ENCODE assay signal across 23 cellular contexts in genomic region chr2:10217499-10217861, GRCh38.
DNase-seq lines count a peak whose midpoint lies in the region; ATAC-seq, FAIRE-seq and TF ChIP-seq lines count a peak whose summit lies in the region.
"Had no signal": no experiment of that assay in that cellular context is flagged by ENCODE, and none has a peak within 500 bp of the region (broad histone marks: within the 10 kb centered on the region; RNA-seq: fewer than 3 reads in every experiment).

No MANE protein-coding gene starts in this region.

- H3K9me3 Mint-ChIP-seq in natural killer cell treated with Interleukin-12 subunit alpha and Interleukin-12 subunit beta and Interleukin-15 and Interleukin-18, amount 100 ng/mL, for 72 hours, result no peaks in the 10 kb centered on the region
- no peaks in the 10 kb centered on the region for H3K9me3 Mint-ChIP-seq in natural killer cell
- no peaks in the 10 kb centered on the region for H3K9me3 Mint-ChIP-seq in astrocyte (ENCODE audit: unreplicated experiment)
- H3K9me3 Mint-ChIP-seq in activated T-helper 1 cell treated with anti-CD3 and anti-CD28 coated beads, Interleukin-12 subunit alpha, Interleukin-12 subunit beta, Interleukin-2, Interleukin-4 antibody, amounts not matched to agents 30 ng/mL and 10 ng/mL and 1 ng/mL, durations not matched to agents 14 hours and 24 hours and 36 hours, result no peaks in the 10 kb centered on the region
- H3K9me3 Mint-ChIP-seq: CD8-positive, alpha-beta memory T cell had no signal

- H3K27ac Mint-ChIP-seq in natural killer cell treated with Interleukin-12 subunit alpha and Interleukin-12 subunit beta and Interleukin-15 and Interleukin-18, amount 100 ng/mL, for 72 hours, result no peak overlapping the region
- H3K27ac Mint-ChIP-seq in natural killer cell (no peak overlapping the region), astrocyte (ENCODE audit: unreplicated experiment) (no peak overlapping the region)
- H3K27ac Mint-ChIP-seq in activated T-helper 1 cell treated with anti-CD3 and anti-CD28 coated beads, Interleukin-12 subunit alpha, Interleukin-12 subunit beta, Interleukin-2, Interleukin-4 antibody, amounts not matched to agents 30 ng/mL and 10 ng/mL and 1 ng/mL, durations not matched to agents 14 hours and 24 hours and 36 hours, result no peak overlapping the region
- H3K27ac Mint-ChIP-seq: CD8-positive, alpha-beta memory T cell had no signal

- H4K91ac ChIP-seq in neuronal stem cell (ENCODE audit: low read depth, low read length, poor library complexity), result no peak overlapping the region

- no peak overlapping the region for H2BK15ac ChIP-seq in neuronal stem cell (ENCODE audit: low read length)

- H3K4me2 ChIP-seq in astrocyte (ENCODE audit: low read length) (peak overlapping the region; percentile 61), neuronal stem cell (ENCODE audit: insufficient read depth, low read length, poor library complexity, severe bottlenecking) (no peak overlapping the region)

- H3K27me3 Mint-ChIP-seq in natural killer cell treated with Interleukin-12 subunit alpha and Interleukin-12 subunit beta and Interleukin-15 and Interleukin-18, amount 100 ng/mL, for 72 hours, result peaks cover 0 to 8% of the 10 kb centered on the region in 2 donors
- H3K27me3 Mint-ChIP-seq in natural killer cell (ENCODE audit: low read depth in 2 of 2) (peaks cover 0 to 6% of the 10 kb centered on the region in 2 donors), astrocyte (ENCODE audit: low read depth, unreplicated experiment) (peaks cover 24% of the 10 kb centered on the region)
- H3K27me3 Mint-ChIP-seq in activated T-helper 1 cell treated with anti-CD3 and anti-CD28 coated beads, Interleukin-12 subunit alpha, Interleukin-12 subunit beta, Interleukin-2, Interleukin-4 antibody, amounts not matched to agents 30 ng/mL and 10 ng/mL and 1 ng/mL, durations not matched to agents 14 hours and 24 hours and 36 hours (ENCODE audit: insufficient read depth), result no peaks in the 10 kb centered on the region

- peak overlapping the region; percentile 40 for H2BK5ac ChIP-seq in neuronal stem cell (ENCODE audit: low read length)

- H2BK120ac ChIP-seq in neuronal stem cell (ENCODE audit: low read depth, low read length), result no peak overlapping the region

- H3K23ac ChIP-seq in neuronal stem cell (ENCODE audit: low read depth, low read length, poor library complexity), result no peak overlapping the region

- H3K9ac ChIP-seq in astrocyte (ENCODE audit: low read length) (no peak overlapping the region), neuronal stem cell (ENCODE audit: low read depth, low read length, poor library complexity) (peak overlapping the region; percentile 27)

- H3K79me1 ChIP-seq in neuronal stem cell (ENCODE audit: low read depth, low read length), result no peaks in the 10 kb centered on the region

- peak; percentile 28 for DNase-seq in natural killer cell treated with Interleukin-12 subunit alpha and Interleukin-12 subunit beta and Interleukin-15 and Interleukin-18, amount 100 ng/mL, for 72 hours (ENCODE audit: low spot score)
- DNase-seq in natural killer cell (no peak), astrocyte (ENCODE audit: low read depth) (no peak), neuronal stem cell (ENCODE audit: low spot score) (no peak), KBM-7 (no peak)
- DNase-seq in activated T-helper 1 cell treated with anti-CD3 and anti-CD28 coated beads, Interleukin-12 subunit alpha, Interleukin-12 subunit beta, Interleukin-2, Interleukin-4 antibody, amounts not matched to agents 30 ng/mL and 10 ng/mL and 1 ng/mL, durations not matched to agents 14 hours and 24 hours and 36 hours (ENCODE audit: low spot score), result no peak
- DNase-seq in stimulated activated naive CD4-positive, alpha-beta T cell (lab: John Stamatoyannopoulos, UW), result no peak
- DNase-seq: Calu3; CD8-positive, alpha-beta memory T cell; DMS153; GOT3; MG63; NCI-H1417; NCI-H1694 treated with DMSO at 0.1 percent for 48 hours; NCI-H446 treated with DMSO at 0.1 percent for 48 hours; NCI-H526 treated with DMSO at 0.1 percent for 48 hours; SHP77 had no signal

- no peak overlapping the region for H3K4ac ChIP-seq in neuronal stem cell (ENCODE audit: low read length)

- FAIRE-seq in astrocyte (lab: Jason Lieb, UNC), result no peak
- FAIRE-seq: A204.1, G401.6, GM18507, GM19239 had no signal

- no peak overlapping the region for H4K8ac ChIP-seq in neuronal stem cell (ENCODE audit: low read depth, low read length)

- H2BK12ac ChIP-seq in neuronal stem cell (ENCODE audit: low read length), result no peak overlapping the region

- no peak overlapping the region for H3K4me3 ChIP-seq in astrocyte (ENCODE audit: insufficient read depth, low read depth, low read length)
- no peak overlapping the region for H3K4me3 ChIP-seq in neuronal stem cell (ENCODE audit: low read length in 2 of 2)
- H3K4me3 ChIP-seq: MG63 had no signal

- H3K27me3 ChIP-seq in astrocyte (ENCODE audit: insufficient read depth, low read length), result peaks cover 3% of the 10 kb centered on the region
- H3K27me3 ChIP-seq in neuronal stem cell (ENCODE audit: control insufficient read depth in 3 of 3, insufficient read depth in 3 of 3, low read depth in 1 of 3, low read length in 3 of 3), result no peaks in the 10 kb centered on the region
- H3K27me3 ChIP-seq: MG63 had no signal

- no peak for TF ChIP-seq CTCF in natural killer cell (IDR thresholded peaks at IDR 0.05)
- TF ChIP-seq CTCF in astrocyte (IDR thresholded peaks at IDR 0.05; ENCODE audit: insufficient read depth, low read depth, low read length), result no peak

- no peak for ATAC-seq in natural killer cell treated with Interleukin-12 subunit alpha and Interleukin-12 subunit beta and Interleukin-15 and Interleukin-18, amount 100 ng/mL, for 72 hours
- no peak for ATAC-seq in natural killer cell

- no peak overlapping the region for H3K14ac ChIP-seq in neuronal stem cell (ENCODE audit: low read length)

- intact Hi-C loops in natural killer cell (cut with micrococcal nuclease), result no loop called here
- intact Hi-C loops in activated T-helper 1 cell treated with anti-CD3 and anti-CD28 coated beads, Interleukin-12 subunit alpha, Interleukin-12 subunit beta, Interleukin-2, Interleukin-4 antibody, amounts not matched to agents 30 ng/mL and 10 ng/mL and 1 ng/mL, durations not matched to agents 14 hours and 24 hours and 36 hours (cut with micrococcal nuclease), result no loop called here

- no CpG with 5 or more reads among the region's 10 CpGs for WGBS in neuronal stem cell (ENCODE audit: extremely low coverage in 2 of 2, insufficient read length in 2 of 2, insufficient replicate concordance in 1 of 2), 2 donors

- H3K27ac ChIP-seq in astrocyte (ENCODE audit: low read depth, low read length), result no peak overlapping the region
- H3K27ac ChIP-seq in neuronal stem cell (replicated peaks; ENCODE audit: low read length), result no peak overlapping the region
- peak overlapping the region; percentile 56 for H3K27ac ChIP-seq in temporal lobe (ENCODE audit: low read depth, low read length)
- H3K27ac ChIP-seq: C4-2B had no signal

- H3K4me1 ChIP-seq in astrocyte (ENCODE audit: insufficient read depth, low read length) (peaks cover 10% of the 10 kb centered on the region), neuronal stem cell (ENCODE audit: control insufficient read depth in 2 of 2, insufficient read depth in 1 of 2, low read depth in 1 of 2, low read length in 2 of 2) (peaks cover 12 to 30% of the 10 kb centered on the region in 2 donors)

- H3K9me3 ChIP-seq in astrocyte (ENCODE audit: insufficient read depth, low read depth, low read length) (no peaks in the 10 kb centered on the region), neuronal stem cell (replicated peaks in 1 of 2; ENCODE audit: control insufficient read depth in 2 of 2, insufficient read depth in 1 of 2, low read depth in 1 of 2, low read length in 2 of 2) (no peaks in the 10 kb centered on the region)
- H3K9me3 ChIP-seq: MG63 had no signal

- H3K36me3 ChIP-seq in astrocyte (ENCODE audit: insufficient read depth, low read length), result no peaks in the 10 kb centered on the region
- no peaks in the 10 kb centered on the region for H3K36me3 ChIP-seq in neuronal stem cell (replicated peaks in 1 of 2; ENCODE audit: control insufficient read depth in 2 of 2, insufficient read depth in 2 of 2, low read length in 2 of 2)
- H3K36me3 ChIP-seq: MG63 had no signal

- H3K4me3 Mint-ChIP-seq in natural killer cell treated with Interleukin-12 subunit alpha and Interleukin-12 subunit beta and Interleukin-15 and Interleukin-18, amount 100 ng/mL, for 72 hours, result no peak overlapping the region
- H3K4me3 Mint-ChIP-seq in natural killer cell (no peak overlapping the region), astrocyte (ENCODE audit: unreplicated experiment) (no peak overlapping the region)
- no peak overlapping the region for H3K4me3 Mint-ChIP-seq in activated T-helper 1 cell treated with anti-CD3 and anti-CD28 coated beads, Interleukin-12 subunit alpha, Interleukin-12 subunit beta, Interleukin-2, Interleukin-4 antibody, amounts not matched to agents 30 ng/mL and 10 ng/mL and 1 ng/mL, durations not matched to agents 14 hours and 24 hours and 36 hours
- H3K4me3 Mint-ChIP-seq: CD8-positive, alpha-beta memory T cell had no signal

- peak overlapping the region; percentile 93 for H3K18ac ChIP-seq in neuronal stem cell (ENCODE audit: low read length)

- H2AK5ac ChIP-seq in neuronal stem cell (ENCODE audit: low read depth, low read length), result peak overlapping the region; percentile 54

- H2AFZ ChIP-seq in astrocyte (ENCODE audit: low read depth, low read length) (peak overlapping the region; percentile 54), neuronal stem cell (ENCODE audit: low read length) (no peak overlapping the region)

- H4K20me1 ChIP-seq in astrocyte (ENCODE audit: insufficient read depth, low read length), result no peaks in the 10 kb centered on the region

- in situ Hi-C loops in KBM-7 (cut with MboI; ENCODE audit: low pct_unique_long_range_greater_than_20kb, low sequenced_read_pairs), result no loop called here

- H3K36me3 Mint-ChIP-seq in natural killer cell treated with Interleukin-12 subunit alpha and Interleukin-12 subunit beta and Interleukin-15 and Interleukin-18, amount 100 ng/mL, for 72 hours, result no peaks in the 10 kb centered on the region
- H3K36me3 Mint-ChIP-seq in natural killer cell (no peaks in the 10 kb centered on the region), astrocyte (ENCODE audit: low read depth, unreplicated experiment) (no peaks in the 10 kb centered on the region)
- H3K36me3 Mint-ChIP-seq in activated T-helper 1 cell treated with anti-CD3 and anti-CD28 coated beads, Interleukin-12 subunit alpha, Interleukin-12 subunit beta, Interleukin-2, Interleukin-4 antibody, amounts not matched to agents 30 ng/mL and 10 ng/mL and 1 ng/mL, durations not matched to agents 14 hours and 24 hours and 36 hours (ENCODE audit: low read depth), result no peaks in the 10 kb centered on the region
- H3K36me3 Mint-ChIP-seq: CD8-positive, alpha-beta memory T cell had no signal

- H3K79me2 ChIP-seq in astrocyte (ENCODE audit: insufficient read depth, low read length), result no peaks in the 10 kb centered on the region

- H3K4me1 Mint-ChIP-seq in natural killer cell treated with Interleukin-12 subunit alpha and Interleukin-12 subunit beta and Interleukin-15 and Interleukin-18, amount 100 ng/mL, for 72 hours (ENCODE audit: low read depth in 2 of 2), result no peaks in the 10 kb centered on the region
- peaks cover 0 to 6% of the 10 kb centered on the region in 2 donors for H3K4me1 Mint-ChIP-seq in natural killer cell
- peaks cover 5% of the 10 kb centered on the region for H3K4me1 Mint-ChIP-seq in astrocyte (ENCODE audit: low read depth, unreplicated experiment)
- no peaks in the 10 kb centered on the region for H3K4me1 Mint-ChIP-seq in activated T-helper 1 cell treated with anti-CD3 and anti-CD28 coated beads, Interleukin-12 subunit alpha, Interleukin-12 subunit beta, Interleukin-2, Interleukin-4 antibody, amounts not matched to agents 30 ng/mL and 10 ng/mL and 1 ng/mL, durations not matched to agents 14 hours and 24 hours and 36 hours (ENCODE audit: low read depth)
- H3K4me1 Mint-ChIP-seq: CD8-positive, alpha-beta memory T cell had no signal
